ENCODE assay signal across 22 cellular contexts in the genomic region with DNA sequence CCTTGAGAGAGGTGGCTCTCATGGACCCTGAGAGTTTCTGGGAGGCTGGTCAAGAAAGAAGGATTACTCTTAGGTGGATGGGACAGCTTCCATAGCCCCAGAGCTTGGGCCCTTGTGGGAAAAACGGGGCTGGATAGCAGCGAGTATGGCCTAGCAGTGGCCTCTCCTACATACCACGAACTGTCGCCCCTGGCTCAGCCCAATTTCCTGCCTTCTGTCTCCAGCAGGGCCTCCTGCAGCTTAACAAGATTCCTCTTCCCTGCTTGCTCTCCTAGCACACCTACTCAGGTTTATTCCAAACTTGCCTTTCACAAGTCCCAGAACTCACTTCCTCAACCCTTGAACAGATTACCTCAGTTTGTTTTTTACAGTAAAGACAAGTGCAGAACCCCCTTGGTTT.
"Had no signal": no experiment of that assay in that cellular context is flagged by ENCODE, and none has a peak within 500 bp of the region (broad histone marks: within the 10 kb centered on the region; RNA-seq: fewer than 3 reads in every experiment).

No MANE protein-coding gene starts in this region.

- H3K4me2 ChIP-seq: hepatocyte had no signal

- H3K9me3 ChIP-seq: esophagus squamous epithelium, psoas muscle, tibial nerve, uterus had no signal

- H3K27ac ChIP-seq: cardiac muscle cell, esophagus squamous epithelium, hepatocyte, psoas muscle, tibial nerve, uterus had no signal

- ATAC-seq: psoas muscle, right cardiac atrium had no signal

- H3K9me3 Mint-ChIP-seq: activated naive CD8-positive, alpha-beta T cell treated with anti-CD3 and anti-CD28 coated beads for 36 hours; activated T-helper 1 cell treated with anti-CD3 and anti-CD28 coated beads, Interleukin-12 subunit alpha, Interleukin-12 subunit beta, Interleukin-2, Interleukin-4 antibody, amounts not matched to agents 30 ng/mL and 10 ng/mL and 1 ng/mL, durations not matched to agents 14 hours and 24 hours and 36 hours; dendritic cell treated with granulocyte-macrophage colony-stimulating factor and Interleukin-4, amounts not matched to agents 40 ng/mL and 50 ng/mL, for 4 days; nephron progenitor cell had no signal

- H3K27ac Mint-ChIP-seq: activated T-helper 1 cell treated with anti-CD3 and anti-CD28 coated beads, Interleukin-12 subunit alpha, Interleukin-12 subunit beta, Interleukin-2, Interleukin-4 antibody, amounts not matched to agents 30 ng/mL and 10 ng/mL and 1 ng/mL, durations not matched to agents 14 hours and 24 hours and 36 hours; dendritic cell treated with granulocyte-macrophage colony-stimulating factor and Interleukin-4, amounts not matched to agents 40 ng/mL and 50 ng/mL, for 4 days; nephron progenitor cell had no signal

- H3K36me3 ChIP-seq: cardiac muscle cell, esophagus squamous epithelium, tibial nerve, uterus had no signal

- H3K4me1 Mint-ChIP-seq: activated naive CD8-positive, alpha-beta T cell treated with anti-CD3 and anti-CD28 coated beads for 36 hours had no signal

- H3K79me2 ChIP-seq: hepatocyte had no signal

- H3K27me3 ChIP-seq: cardiac muscle cell, esophagus squamous epithelium, hepatocyte, tibial nerve, uterus had no signal

- H3K4me3 ChIP-seq: cardiac muscle cell, esophagus squamous epithelium, hepatocyte, lung, psoas muscle, tibial nerve, uterus had no signal

- DNase-seq: activated CD4-positive, alpha-beta T cell treated with anti-CD3 and anti-CD28 coated beads for 1 hour; activated CD4-positive, alpha-beta T cell treated with anti-CD3 and anti-CD28 coated beads, Interleukin-2, amount 50 U/mL, for 48 hours; activated gamma-delta T cell treated with Interleukin-2 at 50 U/mL for 16 hours; activated naive CD8-positive, alpha-beta T cell treated with anti-CD3 and anti-CD28 coated beads for 36 hours; activated T-cell treated with anti-CD3 and anti-CD28 coated beads for 4 hours; amniotic stem cell; effector CD8-positive, alpha-beta T cell; esophagus squamous epithelium; nephron progenitor cell; psoas muscle; right cardiac atrium; stimulated activated CD4-positive, alpha-beta T cell treated with anti-CD3 and anti-CD28 coated beads, Interleukin-2, amount 100 ng/mL, for 24 hours; stimulated activated naive CD4-positive, alpha-beta T cell treated with Interleukin-2 at 50 U/mL for 16 hours; substantia nigra; T1000; uterus had no signal

- H3K36me3 Mint-ChIP-seq: activated naive CD8-positive, alpha-beta T cell treated with anti-CD3 and anti-CD28 coated beads for 36 hours had no signal

- H2AFZ ChIP-seq: hepatocyte had no signal

- H3K4me3 Mint-ChIP-seq: activated naive CD8-positive, alpha-beta T cell treated with anti-CD3 and anti-CD28 coated beads for 36 hours; activated T-helper 1 cell treated with anti-CD3 and anti-CD28 coated beads, Interleukin-12 subunit alpha, Interleukin-12 subunit beta, Interleukin-2, Interleukin-4 antibody, amounts not matched to agents 30 ng/mL and 10 ng/mL and 1 ng/mL, durations not matched to agents 14 hours and 24 hours and 36 hours; dendritic cell treated with granulocyte-macrophage colony-stimulating factor and Interleukin-4, amounts not matched to agents 40 ng/mL and 50 ng/mL, for 4 days had no signal
